Comparison of ENCODE assay signal across 27 cellular contexts in genomic region chr9:3768286-3768685, GRCh38.
A peak's percentile ranks its signal among the peaks of the same experiment; 100 is the strongest.
DNase-seq lines count a peak whose midpoint lies in the region; ATAC-seq and TF ChIP-seq lines count a peak whose summit lies in the region.
"Had no signal": no experiment of that assay in that cellular context is flagged by ENCODE, and none has a peak within 500 bp of the region (broad histone marks: within the 10 kb centered on the region; RNA-seq: fewer than 3 reads in every experiment).

No MANE protein-coding gene starts in this region.

- H3K4me3 Mint-ChIP-seq in activated CD4-positive, alpha-beta memory T cell treated with anti-CD3 and anti-CD28 coated beads for 36 hours, result no peak overlapping the region
- H3K4me3 Mint-ChIP-seq: activated CD8-positive, alpha-beta memory T cell treated with anti-CD3 and anti-CD28 coated beads, Interleukin-2, amount 10 ng/mL, durations not matched to agents 7 days and 5 days; activated T-cell treated with anti-CD3 and anti-CD28 coated beads, Interleukin-2, amount 50 U/mL, for 4 hours; CD4-positive, alpha-beta memory T cell; effector memory CD8-positive, alpha-beta T cell; GM23338; natural killer cell; stimulated activated memory B cell treated with anti-CD40 and anti-IgM and Interleukin-4, amounts not matched to agents 10 μg/mL and 1 μg/mL and 100 μg/mL, for 72 hours; T-helper 1 cell treated with Interleukin-12 subunit alpha and Interleukin-12 subunit beta and Interleukin-4 antibody, amounts not matched to agents 30 μg/mL and 1 μg/mL, for 36 hours had no signal

- DNase-seq in ELR (ENCODE audit: low read depth) (peak; percentile 74), RPMI7951 (ENCODE audit: low read depth) (peak; percentile 47), foreskin fibroblast (peak; percentile 31 to 69), stomach (no peak), T-helper 1 cell (no peak)
- DNase-seq in stimulated activated CD4-positive, alpha-beta T cell treated with anti-CD3 and anti-CD28 coated beads, Interleukin-4, amount 100 ng/mL, for 4 hours, result no peak
- DNase-seq in activated CD4-positive, alpha-beta memory T cell treated with anti-CD3 and anti-CD28 coated beads for 36 hours, result no peak
- DNase-seq: activated CD4-positive, alpha-beta T cell treated with anti-CD3 and anti-CD28 coated beads, Interleukin-2, amount 50 U/mL, for 1 hour; activated CD4-positive, CD25-positive, alpha-beta regulatory T cell; activated CD8-positive, alpha-beta memory T cell treated with anti-CD3 and anti-CD28 coated beads, Interleukin-2, amount 10 ng/mL, durations not matched to agents 7 days and 5 days; activated T-cell treated with anti-CD3 and anti-CD28 coated beads, Interleukin-2, amount 50 U/mL, for 4 hours; caudate nucleus; CD4-positive, alpha-beta memory T cell; effector memory CD8-positive, alpha-beta T cell; foreskin melanocyte; heart right ventricle; natural killer cell; NCI-H2029; NCI-H524; occipital lobe; SK-N-SH had no signal

- no peak for ATAC-seq in HG03571 (IDR thresholded peaks at IDR 0.05; ENCODE audit: unreplicated experiment)
- ATAC-seq: activated CD8-positive, alpha-beta memory T cell treated with anti-CD3 and anti-CD28 coated beads, Interleukin-2, amount 10 ng/mL, durations not matched to agents 7 days and 5 days; activated T-cell treated with anti-CD3 and anti-CD28 coated beads, Interleukin-2, amount 50 U/mL, for 4 hours; effector memory CD8-positive, alpha-beta T cell; GM23338; natural killer cell; stimulated activated memory B cell treated with anti-CD40 and anti-IgM and Interleukin-4, amounts not matched to agents 10 μg/mL and 1 μg/mL and 100 μg/mL, for 72 hours had no signal

- H3K4me1 Mint-ChIP-seq in activated CD4-positive, alpha-beta memory T cell treated with anti-CD3 and anti-CD28 coated beads for 36 hours (ENCODE audit: low read depth), result no peaks in the 10 kb centered on the region
- H3K4me1 Mint-ChIP-seq: activated CD8-positive, alpha-beta memory T cell treated with anti-CD3 and anti-CD28 coated beads, Interleukin-2, amount 10 ng/mL, durations not matched to agents 7 days and 5 days; CD4-positive, alpha-beta memory T cell; GM23338; natural killer cell; stimulated activated memory B cell treated with anti-CD40 and anti-IgM and Interleukin-4, amounts not matched to agents 10 μg/mL and 1 μg/mL and 100 μg/mL, for 72 hours had no signal

- H3K27me3 Mint-ChIP-seq in activated CD4-positive, alpha-beta memory T cell treated with anti-CD3 and anti-CD28 coated beads for 36 hours, result peaks cover 13% of the 10 kb centered on the region

- TF ChIP-seq EP300 in stomach (IDR thresholded peaks at IDR 0.05), result no peak

- H3K27ac Mint-ChIP-seq in activated CD4-positive, alpha-beta memory T cell treated with anti-CD3 and anti-CD28 coated beads for 36 hours, result no peak overlapping the region
- H3K27ac Mint-ChIP-seq: activated CD8-positive, alpha-beta memory T cell treated with anti-CD3 and anti-CD28 coated beads, Interleukin-2, amount 10 ng/mL, durations not matched to agents 7 days and 5 days; CD4-positive, alpha-beta memory T cell; effector memory CD8-positive, alpha-beta T cell; GM23338; natural killer cell; stimulated activated memory B cell treated with anti-CD40 and anti-IgM and Interleukin-4, amounts not matched to agents 10 μg/mL and 1 μg/mL and 100 μg/mL, for 72 hours; T-helper 1 cell treated with Interleukin-12 subunit alpha and Interleukin-12 subunit beta and Interleukin-4 antibody, amounts not matched to agents 30 μg/mL and 1 μg/mL, for 36 hours had no signal

- WGBS in stomach, 5 donors, result 79 to 88% (median 85%) methylated on average over 5 of the region's 5 CpGs

- TF ChIP-seq POLR2A in stomach (IDR thresholded peaks at IDR 0.05), result no peak

- H3K9me3 ChIP-seq in stomach, result no peaks in the 10 kb centered on the region
- H3K9me3 ChIP-seq: SK-N-SH had no signal

- intact Hi-C loops in stomach (cut with DNase I; ENCODE audit: low total_unique reads), result no loop called here
- intact Hi-C loops in activated CD4-positive, alpha-beta memory T cell treated with anti-CD3 and anti-CD28 coated beads for 36 hours (cut with micrococcal nuclease), result no loop called here

- TF ChIP-seq CTCF in foreskin fibroblast (IDR thresholded peaks at IDR 0.05; ENCODE audit: low read depth, low read length) (no peak), stomach (IDR thresholded peaks at IDR 0.05) (no peak)

- H3K27ac ChIP-seq in stomach, result peak overlapping the region in 3 of 5 donors; percentile 49 to 63 (median 63)
- H3K27ac ChIP-seq: HL-60, KMS-11 had no signal

- no peak overlapping the region for H3K4me3 ChIP-seq in foreskin fibroblast (ENCODE audit: low read depth in 1 of 2, low read length in 2 of 2)
- no peak overlapping the region for H3K4me3 ChIP-seq in stomach
- H3K4me3 ChIP-seq: GM23338, heart right ventricle had no signal

- H3K9me3 Mint-ChIP-seq in activated CD4-positive, alpha-beta memory T cell treated with anti-CD3 and anti-CD28 coated beads for 36 hours, result no peaks in the 10 kb centered on the region
- H3K9me3 Mint-ChIP-seq: activated T-cell treated with anti-CD3 and anti-CD28 coated beads, Interleukin-2, amount 50 U/mL, for 4 hours; effector memory CD8-positive, alpha-beta T cell; GM23338; natural killer cell; stimulated activated memory B cell treated with anti-CD40 and anti-IgM and Interleukin-4, amounts not matched to agents 10 μg/mL and 1 μg/mL and 100 μg/mL, for 72 hours had no signal

- no peaks in the 10 kb centered on the region for H3K27me3 ChIP-seq in stomach

- CTCF ChIA-PET in activated CD4-positive, alpha-beta memory T cell treated with anti-CD3 and anti-CD28 coated beads for 36 hours (lab: Charles Lee), result no interaction called here

- H3K36me3 Mint-ChIP-seq in activated CD4-positive, alpha-beta memory T cell treated with anti-CD3 and anti-CD28 coated beads for 36 hours, result no peaks in the 10 kb centered on the region
- H3K36me3 Mint-ChIP-seq: activated CD8-positive, alpha-beta memory T cell treated with anti-CD3 and anti-CD28 coated beads, Interleukin-2, amount 10 ng/mL, durations not matched to agents 7 days and 5 days; CD4-positive, alpha-beta memory T cell; natural killer cell; stimulated activated memory B cell treated with anti-CD40 and anti-IgM and Interleukin-4, amounts not matched to agents 10 μg/mL and 1 μg/mL and 100 μg/mL, for 72 hours had no signal

- no peaks in the 10 kb centered on the region for H3K4me1 ChIP-seq in stomach
- H3K4me1 ChIP-seq: heart right ventricle had no signal

- POLR2A ChIA-PET in activated CD4-positive, alpha-beta memory T cell treated with anti-CD3 and anti-CD28 coated beads for 36 hours (lab: Charles Lee), result no interaction called here

- H3K36me3 ChIP-seq in stomach, result no peaks in the 10 kb centered on the region
- H3K36me3 ChIP-seq: heart right ventricle had no signal

Comparison
In these comparisons a context has a peak if more than half of its experiments do, and no peak if none do; other contexts are left out.
1. DNase-seq: peak in ELR (single experiment), RPMI7951 (single experiment) and foreskin fibroblast (2 of 2); none in stomach (single experiment), stimulated activated CD4-positive, alpha-beta T cell treated with anti-CD3 and anti-CD28 coated beads, Interleukin-4, amount 100 ng/mL, for 4 hours (0 of 2), T-helper 1 cell (0 of 5) and activated CD4-positive, alpha-beta memory T cell treated with anti-CD3 and anti-CD28 coated beads for 36 hours (single experiment).